In the genomic region with DNA sequence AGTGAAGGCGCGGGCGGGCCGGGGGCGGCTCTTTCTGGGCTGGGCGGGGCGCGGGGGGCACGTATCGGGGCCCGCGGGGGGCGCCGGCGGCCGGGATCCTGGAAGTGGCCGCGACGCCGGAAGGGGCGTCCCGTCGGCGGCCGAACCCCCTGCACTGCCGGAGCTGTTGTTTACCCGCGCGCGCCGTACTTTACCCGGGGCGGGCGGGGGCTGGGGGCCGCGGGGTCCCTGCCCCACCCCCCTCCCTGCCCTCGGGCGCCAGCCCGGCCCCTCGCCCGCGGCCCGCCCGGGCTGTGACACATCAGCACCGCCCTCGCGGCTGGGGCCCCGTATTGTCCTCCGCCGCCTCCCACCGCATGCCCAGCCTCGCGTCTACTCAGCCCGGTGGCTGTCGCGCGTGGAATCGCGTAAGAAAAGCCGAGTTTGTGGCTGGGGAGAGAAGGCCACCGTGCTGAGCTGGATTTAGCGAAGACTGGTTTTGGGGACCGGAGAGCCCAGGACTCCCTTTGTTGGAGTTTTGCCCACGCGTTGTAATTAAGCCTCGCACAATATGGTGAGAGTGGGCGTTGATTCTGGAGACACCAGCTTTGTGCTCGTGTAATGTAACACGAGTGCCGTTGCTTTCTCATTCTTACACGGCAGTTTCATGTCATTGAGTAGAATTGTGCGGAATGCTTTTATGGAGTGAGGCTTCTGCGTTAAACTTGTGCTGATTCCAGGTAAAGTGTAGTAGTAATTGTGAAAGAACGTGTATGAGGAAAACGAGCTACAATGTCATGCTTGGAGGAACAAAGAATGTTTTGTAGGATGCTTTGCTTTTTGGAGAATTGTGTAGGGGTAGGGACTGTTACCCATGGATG, we compare ENCODE assay signal across 8 cellular contexts. TPM values are rescaled to one million over a fixed set of nuclear protein-coding genes. Genes with fewer than 3 reads are reported as not detected.
DNase-seq lines count a peak whose midpoint lies in the region; ATAC-seq and TF ChIP-seq lines count a peak whose summit lies in the region.

No MANE protein-coding gene starts in this region.

- TF ChIP-seq CTCF in AG04449 (IDR thresholded peaks at IDR 0.05; ENCODE audit: insufficient read depth, low read length, missing control alignments) (no peak), osteoblast (IDR thresholded peaks at IDR 0.05; ENCODE audit: extremely low read depth, low read depth, low read length) (no peak), testis (IDR thresholded peaks at IDR 0.05) (no peak)

- CTCF ChIA-PET in AG04449 (lab: Yijun Ruan, JAX), result interaction anchor here (0.6 to 5.1 kb wide), 6 partner anchors 11 to 208 kb away, joined by 3 to 42 read pairs (median 3); no protein-coding TSS in a partner anchor
- CTCF ChIA-PET in activated naive CD4-positive, alpha-beta T cell treated with anti-CD3 and anti-CD28 coated beads for 36 hours (lab: Charles Lee), result interaction anchor here (0.7 to 2.3 kb wide), 12 partner anchors 19 to 222 kb away, joined by 3 to 12 read pairs (median 4); no protein-coding TSS in a partner anchor

- H2AFZ ChIP-seq in osteoblast (ENCODE audit: low read length), result no peak overlapping the region

- no peaks in the 10 kb centered on the region for H3K36me3 ChIP-seq in osteoblast (ENCODE audit: insufficient read depth, low read length)
- no peaks in the 10 kb centered on the region for H3K36me3 ChIP-seq in testis (ENCODE audit: low read depth, missing control alignments)

- H3K4me2 ChIP-seq in osteoblast (ENCODE audit: insufficient read depth, low read length), result peak overlapping the region; percentile 93

- H3K9me3 ChIP-seq in osteoblast (ENCODE audit: low read depth, low read length), result no peaks in the 10 kb centered on the region
- H3K9me3 ChIP-seq in testis, result no peaks in the 10 kb centered on the region

- ATAC-seq in GM18907 (IDR thresholded peaks at IDR 0.05; ENCODE audit: unreplicated experiment) (peak; percentile 20), HG03520 (IDR thresholded peaks at IDR 0.05; ENCODE audit: unreplicated experiment) (peak; percentile 19)

- peaks cover 36% of the 10 kb centered on the region for H4K20me1 ChIP-seq in osteoblast (ENCODE audit: insufficient read depth, low read length)

- TF ChIP-seq POLR2A in testis (IDR thresholded peaks at IDR 0.05), result no peak

- intact Hi-C loops in activated naive CD4-positive, alpha-beta T cell treated with anti-CD3 and anti-CD28 coated beads for 36 hours (cut with micrococcal nuclease), result loop anchor here (1.0 to 10.0 kb wide), 7 partner anchors 49 to 464 kb away; a partner anchor contains a TSS
- intact Hi-C loops in testis (cut with DNase I; ENCODE audit: low total_unique reads), result no loop called here

- DNase-seq in AG04449 (ENCODE audit: low read depth, low spot score) (no peak), SHP77 treated with DMSO at 0.1 percent for 48 hours (lab: John Stamatoyannopoulos, UW) (peak; percentile 4), glomerular visceral epithelial cell (ENCODE audit: extremely low spot score) (peak; percentile 56), osteoblast (ENCODE audit: insufficient read length, low spot score, missing footprints) (peak; percentile 94), testis (peak; percentile 69)
- DNase-seq in activated naive CD4-positive, alpha-beta T cell treated with anti-CD3 and anti-CD28 coated beads for 36 hours, result peak; percentile 63

- peak overlapping the region; percentile 78 for H3K4me3 Mint-ChIP-seq in activated naive CD4-positive, alpha-beta T cell treated with anti-CD3 and anti-CD28 coated beads for 36 hours

- 0 to 1% methylated on average over 9 to 30 of the region's 75 CpGs for WGBS in testis, 2 donors

- peak overlapping the region; percentile 76 for H3K27ac Mint-ChIP-seq in activated naive CD4-positive, alpha-beta T cell treated with anti-CD3 and anti-CD28 coated beads for 36 hours

- H3K27ac ChIP-seq in osteoblast (ENCODE audit: low read depth, low read length), result peak overlapping the region; percentile 97
- H3K27ac ChIP-seq in testis, result peak overlapping the region; percentile 85 to 93

- peak overlapping the region; percentile 96 for H3K4me3 ChIP-seq in AG04449 (ENCODE audit: low read depth, low read length)
- H3K4me3 ChIP-seq in osteoblast (ENCODE audit: insufficient read depth, low read length), result peak overlapping the region; percentile 95
- H3K4me3 ChIP-seq in testis, result peak overlapping the region; percentile 82 to 92

- POLR2A ChIA-PET in AG04449 (lab: Yijun Ruan, JAX), result interaction anchor here (0.7 to 3.6 kb wide), 19 partner anchors 9 to 226 kb away, joined by 3 to 23 read pairs (median 6); a partner anchor contains a TSS

- H3K4me1 Mint-ChIP-seq in activated naive CD4-positive, alpha-beta T cell treated with anti-CD3 and anti-CD28 coated beads for 36 hours (ENCODE audit: low read depth), result peaks cover 62% of the 10 kb centered on the region

- H3K79me2 ChIP-seq in osteoblast (ENCODE audit: insufficient read depth, low read length), result peaks cover 68% of the 10 kb centered on the region

- H3K9me3 Mint-ChIP-seq in activated naive CD4-positive, alpha-beta T cell treated with anti-CD3 and anti-CD28 coated beads for 36 hours, result peaks cover 11% of the 10 kb centered on the region

- H3K27me3 ChIP-seq in osteoblast (ENCODE audit: insufficient read depth, low read length) (no peaks in the 10 kb centered on the region), testis (no peaks in the 10 kb centered on the region)

- peaks cover 36% of the 10 kb centered on the region for H3K4me1 ChIP-seq in osteoblast (ENCODE audit: insufficient read depth, low read length)
- H3K4me1 ChIP-seq in testis, result peaks cover 32% of the 10 kb centered on the region

- H3K27me3 Mint-ChIP-seq in activated naive CD4-positive, alpha-beta T cell treated with anti-CD3 and anti-CD28 coated beads for 36 hours (ENCODE audit: low read depth), result no peaks in the 10 kb centered on the region

- peaks cover 4% of the 10 kb centered on the region for H3K36me3 Mint-ChIP-seq in activated naive CD4-positive, alpha-beta T cell treated with anti-CD3 and anti-CD28 coated beads for 36 hours (ENCODE audit: low read depth)

RNA-seq across cellular contexts. Expression of a gene that starts 0.6 kb away (rescaled TPM):
- total RNA-seq in activated naive CD4-positive, alpha-beta T cell treated with anti-CD3 and anti-CD28 coated beads for 36 hours, result 10 to 100 TPM; 22.6 to 23.2 TPM
- 153 and 189 TPM in 2 replicates for total RNA-seq in osteoblast
- 10 to 100 TPM; 41.9 to 57.7 TPM for total RNA-seq in testis
- polyA plus RNA-seq in testis (ENCODE audit: insufficient read depth, low read depth, low replicate concordance), result 43.9 TPM
